In the genomic region with DNA sequence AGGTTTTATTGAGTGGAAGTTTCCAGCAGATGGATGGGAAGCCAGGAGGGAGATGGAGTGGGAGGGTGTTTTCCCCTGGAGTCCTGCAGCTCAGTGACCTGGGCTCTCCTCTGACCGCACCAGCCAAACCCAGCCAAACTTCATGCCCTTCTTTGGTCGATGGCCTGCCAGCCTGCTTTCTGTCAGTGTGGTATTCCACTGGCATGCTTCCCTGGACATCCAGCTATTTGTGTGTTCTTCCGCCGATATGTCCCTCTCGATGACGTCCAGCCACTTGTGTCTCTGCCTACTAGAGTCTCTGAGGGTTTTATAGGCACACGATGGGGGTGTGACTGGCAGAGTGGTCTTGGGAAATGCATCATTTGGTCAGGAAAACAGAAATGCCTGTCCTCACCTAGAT, we compare ENCODE assay signal across 1 cellular context.
TF ChIP-seq lines count a peak whose summit lies in the region.

No MANE protein-coding gene starts in this region.

TF ChIP-seq in HepG2, 621 proteins besides CTCF, POLR2A, EP300 and RAD21:
- TF ChIP-seq ETV5 (CRISPR knock-in tag; IDR thresholded peaks at IDR 0.05; ENCODE audit: borderline replicate concordance) (no peak), ZBTB38 (CRISPR knock-in tag; IDR thresholded peaks at IDR 0.05) (0 out of 2 replicates have a peak, but pooled peaks have one; percentile 28)
